Comparison of ENCODE assay signal across 8 cellular contexts in the genomic region with DNA sequence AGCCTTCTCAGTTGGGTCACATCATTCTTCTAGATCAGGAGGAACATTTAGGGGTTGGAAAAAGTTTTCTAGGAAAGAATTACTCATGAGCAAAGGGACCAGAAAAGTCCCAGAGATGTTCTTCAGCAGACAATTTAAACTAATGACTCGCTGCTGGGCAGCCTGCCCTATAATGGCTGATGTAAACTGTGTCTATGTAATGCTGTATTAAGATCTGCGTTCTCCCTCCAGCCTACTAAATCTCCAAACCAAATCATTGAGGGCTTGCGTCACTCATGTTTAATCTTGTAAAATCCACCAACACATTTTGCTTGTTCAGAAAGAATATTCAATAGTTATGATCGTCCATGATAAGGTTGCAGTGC.
DNase-seq lines count a peak whose midpoint lies in the region; ATAC-seq and TF ChIP-seq lines count a peak whose summit lies in the region.

No MANE protein-coding gene starts in this region.

- H3K27me3 Mint-ChIP-seq in activated naive CD4-positive, alpha-beta T cell treated with anti-CD3 and anti-CD28 coated beads, Interleukin-2, amount 10 ng/mL, durations not matched to agents 7 days and 5 days, result no peaks in the 10 kb centered on the region
- H3K27me3 Mint-ChIP-seq in activated CD8-positive, alpha-beta T cell treated with anti-CD3 and anti-CD28 coated beads, Interleukin-2, amount 10 ng/mL, durations not matched to agents 7 days and 5 days (ENCODE audit: low read depth), result no peaks in the 10 kb centered on the region

- no peak for DNase-seq in activated naive CD4-positive, alpha-beta T cell treated with anti-CD3 and anti-CD28 coated beads, Interleukin-2, amount 10 ng/mL, durations not matched to agents 7 days and 5 days
- no peak for DNase-seq in activated naive CD4-positive, alpha-beta T cell treated with Interleukin-2 at 50 U/mL for 16 hours
- DNase-seq in activated CD8-positive, alpha-beta T cell treated with anti-CD3 and anti-CD28 coated beads, Interleukin-2, amount 10 ng/mL, durations not matched to agents 7 days and 5 days, result no peak
- peak; percentile 58 for DNase-seq in left cardiac atrium
- DNase-seq in stomach, result no peak
- DNase-seq in substantia nigra (lab: John Stamatoyannopoulos, UW), result no peak
- DNase-seq in 8988T, result no peak

- TF ChIP-seq EP300 in stomach (IDR thresholded peaks at IDR 0.05), result no peak

- H3K4me1 ChIP-seq in stomach, result peaks cover 2 to 35% (median 8%) of the 10 kb centered on the region in 4 donors

- no peak overlapping the region for H3K4me3 Mint-ChIP-seq in activated naive CD4-positive, alpha-beta T cell treated with anti-CD3 and anti-CD28 coated beads, Interleukin-2, amount 10 ng/mL, durations not matched to agents 7 days and 5 days
- peak overlapping the region; percentile 32 for H3K4me3 Mint-ChIP-seq in activated CD8-positive, alpha-beta T cell treated with anti-CD3 and anti-CD28 coated beads, Interleukin-2, amount 10 ng/mL, durations not matched to agents 7 days and 5 days

- no peaks in the 10 kb centered on the region for H3K36me3 ChIP-seq in stomach

- POLR2A ChIA-PET in activated CD8-positive, alpha-beta T cell treated with anti-CD3 and anti-CD28 coated beads, Interleukin-2, amount 10 ng/mL, durations not matched to agents 7 days and 5 days (lab: Charles Lee), result interaction anchor here (1.7 kb wide), 1 partner anchor 33 kb away, joined by 10 read pairs; no protein-coding TSS in a partner anchor

- H3K9me3 ChIP-seq in stomach, result no peaks in the 10 kb centered on the region

- H3K27ac Mint-ChIP-seq in activated naive CD4-positive, alpha-beta T cell treated with anti-CD3 and anti-CD28 coated beads, Interleukin-2, amount 10 ng/mL, durations not matched to agents 7 days and 5 days, result peak overlapping the region; percentile 67
- H3K27ac Mint-ChIP-seq in activated CD8-positive, alpha-beta T cell treated with anti-CD3 and anti-CD28 coated beads, Interleukin-2, amount 10 ng/mL, durations not matched to agents 7 days and 5 days, result peak overlapping the region; percentile 85

- ATAC-seq in activated CD8-positive, alpha-beta T cell treated with anti-CD3 and anti-CD28 coated beads, Interleukin-2, amount 10 ng/mL, durations not matched to agents 7 days and 5 days, result peak; percentile 26
- ATAC-seq in left cardiac atrium (peak in 1 of 2 donors; percentile 63), HG03280 (IDR thresholded peaks at IDR 0.05; ENCODE audit: unreplicated experiment) (no peak)

- H3K27me3 ChIP-seq in stomach, result no peaks in the 10 kb centered on the region

- intact Hi-C loops in left cardiac atrium (cut with DNase I) (no loop called here), stomach (cut with DNase I; ENCODE audit: low total_unique reads) (no loop called here)

- CTCF ChIA-PET in activated naive CD4-positive, alpha-beta T cell treated with anti-CD3 and anti-CD28 coated beads, Interleukin-2, amount 10 ng/mL, durations not matched to agents 7 days and 5 days (lab: Charles Lee), result interaction anchor here (0.7 to 4.4 kb wide), 3 partner anchors 31 to 38 kb away, joined by 3 to 16 read pairs (median 3); no protein-coding TSS in a partner anchor
- CTCF ChIA-PET in activated CD8-positive, alpha-beta T cell treated with anti-CD3 and anti-CD28 coated beads, Interleukin-2, amount 10 ng/mL, durations not matched to agents 7 days and 5 days (lab: Charles Lee), result interaction anchor here (0.8 to 2.5 kb wide), 6 partner anchors 15 to 92 kb away, joined by 3 to 16 read pairs (median 4); partner anchors contain the start of gene LRRC8C

- WGBS in stomach, 5 donors, result 41 to 75% (median 67%) methylated on average over 4 of the region's 4 CpGs

- TF ChIP-seq POLR2A in stomach (IDR thresholded peaks at IDR 0.05), result no peak

- H3K36me3 Mint-ChIP-seq in activated naive CD4-positive, alpha-beta T cell treated with anti-CD3 and anti-CD28 coated beads, Interleukin-2, amount 10 ng/mL, durations not matched to agents 7 days and 5 days, result peaks cover 56% of the 10 kb centered on the region
- H3K36me3 Mint-ChIP-seq in activated CD8-positive, alpha-beta T cell treated with anti-CD3 and anti-CD28 coated beads, Interleukin-2, amount 10 ng/mL, durations not matched to agents 7 days and 5 days (ENCODE audit: low read depth), result peaks cover 67% of the 10 kb centered on the region

- H3K27ac ChIP-seq in stomach (peak overlapping the region in 4 of 5 donors; percentile 48 to 72 (median 52)), substantia nigra (ENCODE audit: low read depth, low read length, poor library complexity, severe bottlenecking) (no peak overlapping the region)

- peaks cover 89% of the 10 kb centered on the region for H3K4me1 Mint-ChIP-seq in activated naive CD4-positive, alpha-beta T cell treated with anti-CD3 and anti-CD28 coated beads, Interleukin-2, amount 10 ng/mL, durations not matched to agents 7 days and 5 days
- peaks cover 86% of the 10 kb centered on the region for H3K4me1 Mint-ChIP-seq in activated CD8-positive, alpha-beta T cell treated with anti-CD3 and anti-CD28 coated beads, Interleukin-2, amount 10 ng/mL, durations not matched to agents 7 days and 5 days (ENCODE audit: low read depth)

- peaks cover 10% of the 10 kb centered on the region for H3K9me3 Mint-ChIP-seq in activated naive CD4-positive, alpha-beta T cell treated with anti-CD3 and anti-CD28 coated beads, Interleukin-2, amount 10 ng/mL, durations not matched to agents 7 days and 5 days
- no peaks in the 10 kb centered on the region for H3K9me3 Mint-ChIP-seq in activated CD8-positive, alpha-beta T cell treated with anti-CD3 and anti-CD28 coated beads, Interleukin-2, amount 10 ng/mL, durations not matched to agents 7 days and 5 days (ENCODE audit: insufficient read depth)

- H3K4me3 ChIP-seq in stomach, result no peak overlapping the region

- TF ChIP-seq CTCF in stomach (IDR thresholded peaks at IDR 0.05), result no peak
